Comparison of ENCODE assay signal across 12 cellular contexts in genomic region chr9:93599571-93600403, GRCh38. TPM values are rescaled to one million over a fixed set of nuclear protein-coding genes. Genes with fewer than 3 reads are reported as not detected.
A peak's percentile ranks its signal among the peaks of the same experiment; 100 is the strongest.
DNase-seq lines count a peak whose midpoint lies in the region; ATAC-seq and TF ChIP-seq lines count a peak whose summit lies in the region.
"Had no signal": no experiment of that assay in that cellular context is flagged by ENCODE, and none has a peak within 500 bp of the region (broad histone marks: within the 10 kb centered on the region; RNA-seq: fewer than 3 reads in every experiment).

No MANE protein-coding gene starts in this region.

- no peaks in the 10 kb centered on the region for H3K27me3 Mint-ChIP-seq in activated CD4-positive, alpha-beta T cell treated with anti-CD3 and anti-CD28 coated beads, Interleukin-2, amount 10 ng/mL, durations not matched to agents 24 days and 14 days
- no peaks in the 10 kb centered on the region for H3K27me3 Mint-ChIP-seq in central memory CD8-positive, alpha-beta T cell

- H3K9me3 Mint-ChIP-seq in activated CD4-positive, alpha-beta T cell treated with anti-CD3 and anti-CD28 coated beads, Interleukin-2, amount 10 ng/mL, durations not matched to agents 24 days and 14 days, result peaks cover 3% of the 10 kb centered on the region
- H3K9me3 Mint-ChIP-seq in central memory CD8-positive, alpha-beta T cell, result no peaks in the 10 kb centered on the region

- in situ Hi-C loops in GM13976 (cut with MboI; ENCODE audit: low sequenced_read_pairs, unreplicated experiment), result no loop called here

- no peak overlapping the region for H3K4me3 ChIP-seq in H7 (ENCODE audit: insufficient read depth, low read depth, low read length)
- H3K4me3 ChIP-seq: thoracic aorta had no signal

- no peaks in the 10 kb centered on the region; the same call in 1 of the 2 replicates for H3K36me3 ChIP-seq in H7 (replicated peaks; ENCODE audit: control insufficient read depth, insufficient read depth, low read length)
- H3K36me3 ChIP-seq: thoracic aorta had no signal

- H3K27ac Mint-ChIP-seq in activated CD4-positive, alpha-beta T cell treated with anti-CD3 and anti-CD28 coated beads, Interleukin-2, amount 10 ng/mL, durations not matched to agents 24 days and 14 days, result peak overlapping the region; percentile 35
- peak overlapping the region; percentile 4 for H3K27ac Mint-ChIP-seq in central memory CD8-positive, alpha-beta T cell (ENCODE audit: low read depth)

- TF ChIP-seq CTCF in GM13976 (IDR thresholded peaks at IDR 0.05; ENCODE audit: borderline replicate concordance, control extremely low read depth, extremely low read depth, insufficient read depth, missing control alignments), result no peak

- H3K4me3 Mint-ChIP-seq in activated CD4-positive, alpha-beta T cell treated with anti-CD3 and anti-CD28 coated beads, Interleukin-2, amount 10 ng/mL, durations not matched to agents 24 days and 14 days, result peak overlapping the region; percentile 17
- H3K4me3 Mint-ChIP-seq in central memory CD8-positive, alpha-beta T cell, result peak overlapping the region; percentile 42

- peaks cover 37% of the 10 kb centered on the region for H3K4me1 Mint-ChIP-seq in activated CD4-positive, alpha-beta T cell treated with anti-CD3 and anti-CD28 coated beads, Interleukin-2, amount 10 ng/mL, durations not matched to agents 24 days and 14 days
- peaks cover 65% of the 10 kb centered on the region for H3K4me1 Mint-ChIP-seq in central memory CD8-positive, alpha-beta T cell

- H3K36me3 Mint-ChIP-seq in activated CD4-positive, alpha-beta T cell treated with anti-CD3 and anti-CD28 coated beads, Interleukin-2, amount 10 ng/mL, durations not matched to agents 24 days and 14 days (ENCODE audit: low read depth), result peaks cover 5% of the 10 kb centered on the region
- H3K36me3 Mint-ChIP-seq in central memory CD8-positive, alpha-beta T cell (ENCODE audit: insufficient read depth), result no peaks in the 10 kb centered on the region

- DNase-seq in activated CD4-positive, alpha-beta T cell treated with anti-CD3 and anti-CD28 coated beads, Interleukin-2, amount 10 ng/mL, durations not matched to agents 24 days and 14 days, result no peak
- DNase-seq in activated CD4-positive, alpha-beta T cell treated with anti-CD3 and anti-CD28 coated beads for 48 hours, result no peak
- DNase-seq in H7 (peak; percentile 58), posterior vena cava (ENCODE audit: low spot score) (peak; percentile 47), dedifferentiated amniotic fluid mesenchymal stem cell (ENCODE audit: extremely low spot score) (no peak), GM13976 (ENCODE audit: low spot score) (no peak), HT-29 (ENCODE audit: low spot score) (no peak)
- DNase-seq in central memory CD8-positive, alpha-beta T cell (ENCODE audit: low spot score in 2 of 2), result no peak
- DNase-seq: GOT3, mammary epithelial cell, NCI-H2029 treated with DMSO at 0.1 percent for 48 hours had no signal

- peak; percentile 49 for ATAC-seq in central memory CD8-positive, alpha-beta T cell (replicated peaks; ENCODE audit: extremely low read depth, poor library complexity, severe bottlenecking)

- intact Hi-C loops in activated CD4-positive, alpha-beta T cell treated with anti-CD3 and anti-CD28 coated beads, Interleukin-2, amount 10 ng/mL, durations not matched to agents 24 days and 14 days (cut with micrococcal nuclease), result no loop called here
- intact Hi-C loops in posterior vena cava (cut with DNase I), result no loop called here

- H3K27me3 ChIP-seq in H7 (ENCODE audit: control insufficient read depth, insufficient read depth, low read length), result no peaks in the 10 kb centered on the region

RNA-seq across cellular contexts. Expression of gene PHF2, which starts 23.4 kb away (rescaled TPM):
- total RNA-seq in activated CD4-positive, alpha-beta T cell treated with anti-CD3 and anti-CD28 coated beads, Interleukin-2, amount 10 ng/mL, durations not matched to agents 24 days and 14 days, result 22.4 and 25.0 TPM in 2 replicates
- total RNA-seq in H7 (2014; rRNA removed; shearing (Covaris generic)), result 10.3 and 10.6 TPM in 2 replicates
- 10 to 100 TPM; 26.1 to 27.9 TPM for total RNA-seq in posterior vena cava
- 13.3 and 14.2 TPM in 2 replicates for total RNA-seq in HT-29 (2014; rRNA removed; shearing (Covaris generic))

Comparison
In these comparisons a context has a peak if more than half of its experiments do, and no peak if none do; other contexts are left out.
1. DNase-seq: peak in H7 (single experiment) and posterior vena cava (single experiment); none in activated CD4-positive, alpha-beta T cell treated with anti-CD3 and anti-CD28 coated beads, Interleukin-2, amount 10 ng/mL, durations not matched to agents 24 days and 14 days (single experiment), activated CD4-positive, alpha-beta T cell treated with anti-CD3 and anti-CD28 coated beads for 48 hours (single experiment), central memory CD8-positive, alpha-beta T cell (0 of 2), dedifferentiated amniotic fluid mesenchymal stem cell (single experiment), GM13976 (single experiment) and HT-29 (single experiment).